25 cellular contexts compared by ENCODE assay signal in genomic region chr6:21341910-21342309, GRCh38.
"Had no signal": no experiment of that assay in that cellular context is flagged by ENCODE, and none has a peak within 500 bp of the region (broad histone marks: within the 10 kb centered on the region; RNA-seq: fewer than 3 reads in every experiment).

No MANE protein-coding gene starts in this region.

- H3K27me3 ChIP-seq: body of pancreas, pancreas, suprapubic skin, tibial nerve had no signal

- H3K27ac ChIP-seq: body of pancreas, pancreas, prostate gland, suprapubic skin, tibial nerve had no signal

- DNase-seq: activated CD4-positive, alpha-beta T cell treated with anti-CD3 and anti-CD28 coated beads for 48 hours; activated CD4-positive, alpha-beta T cell treated with anti-CD3 and anti-CD28 coated beads, Interleukin-2, amount 50 U/mL, for 48 hours; activated CD8-positive, alpha-beta memory T cell treated with anti-CD3 and anti-CD28 coated beads for 24 hours; activated effector memory CD4-positive, alpha-beta T cell treated with Interleukin-2 at 50 U/mL for 16 hours; activated naive CD4-positive, alpha-beta T cell treated with Interleukin-2 at 50 U/mL for 16 hours; anterior cingulate cortex; body of pancreas; endodermal cell; head of caudate nucleus; hippocampal formation; left colon; mammary epithelial cell; midbrain; naive thymus-derived CD4-positive, alpha-beta T cell; pancreas; retina; stimulated activated naive CD4-positive, alpha-beta T cell; SW 1271; T-helper 9 cell had no signal

- H3K4me1 ChIP-seq: body of pancreas, pancreas, prostate gland, tibial nerve had no signal

- H3K36me3 ChIP-seq: pancreas, prostate gland, suprapubic skin, tibial nerve had no signal

- ATAC-seq: activated CD4-positive, CD25-positive, alpha-beta regulatory T cell treated with anti-CD3 and anti-CD28 coated beads, Interleukin-2, amount 50 U/mL, for 24 hours; body of pancreas; esophagus mucosa; left colon; naive thymus-derived CD4-positive, alpha-beta T cell; pancreas had no signal

- H3K4me3 ChIP-seq: body of pancreas, pancreas, prostate gland, smooth muscle cell, suprapubic skin, tibial nerve had no signal

- H3K9me3 ChIP-seq: body of pancreas, pancreas, prostate gland, suprapubic skin had no signal
